ENCODE assay signal across 11 cellular contexts in genomic region chr14:64971452-64971889, GRCh38. TPM values are rescaled to one million over a fixed set of nuclear protein-coding genes. Genes with fewer than 3 reads are reported as not detected.
DNase-seq lines count a peak whose midpoint lies in the region; ATAC-seq and TF ChIP-seq lines count a peak whose summit lies in the region.
"Had no signal": no experiment of that assay in that cellular context is flagged by ENCODE, and none has a peak within 500 bp of the region (broad histone marks: within the 10 kb centered on the region; RNA-seq: fewer than 3 reads in every experiment).

No MANE protein-coding gene starts in this region.

- no peaks in the 10 kb centered on the region for H3K27me3 ChIP-seq in heart left ventricle
- peaks cover 9% of the 10 kb centered on the region for H3K27me3 ChIP-seq in mucosa of stomach (ENCODE audit: control insufficient read depth, insufficient read depth, low read length)

- H3K4me1 ChIP-seq in heart left ventricle (peaks cover 0 to 22% (median 9%) of the 10 kb centered on the region in 12 donors), mucosa of stomach (ENCODE audit: control insufficient read depth, insufficient read depth, low read length) (peaks cover 29% of the 10 kb centered on the region)

- H3K4me3 ChIP-seq in heart left ventricle (peak overlapping the region; percentile 60 to 89 (median 75)), mucosa of stomach (ENCODE audit: low read length) (peak overlapping the region; percentile 46)

- WGBS in heart left ventricle, 4 donors, result 7 to 22% (median 13%) methylated on average over 14 to 27 of the region's 27 CpGs

- no peak for DNase-seq in heart left ventricle
- DNase-seq in left cardiac atrium, result no peak
- DNase-seq in caudate nucleus (lab: John Stamatoyannopoulos, UW), result no peak
- DNase-seq in NCI-H2081 (lab: John Stamatoyannopoulos, UW), result no peak
- no peak for DNase-seq in COLO668 (lab: John Stamatoyannopoulos, UW; ENCODE audit: unreplicated experiment)
- DNase-seq: GF-D8, NCI-H446 treated with DMSO at 0.1 percent for 48 hours had no signal

- H3K9ac ChIP-seq in mucosa of stomach (ENCODE audit: low read length), result peak overlapping the region; percentile 72

- peak in 2 of 4 donors; percentile 4 to 13 for ATAC-seq in heart left ventricle
- ATAC-seq in left cardiac atrium, result no peak
- no peak for ATAC-seq in GM18858 (IDR thresholded peaks at IDR 0.05; ENCODE audit: unreplicated experiment)
- ATAC-seq in HG03520 (IDR thresholded peaks at IDR 0.05; ENCODE audit: unreplicated experiment), result no peak

- H3K36me3 ChIP-seq in heart left ventricle, result no peaks in the 10 kb centered on the region
- H3K36me3 ChIP-seq in mucosa of stomach (ENCODE audit: control insufficient read depth, insufficient read depth, low read length), result no peaks in the 10 kb centered on the region

- H3K9me3 ChIP-seq in heart left ventricle (no peaks in the 10 kb centered on the region), mucosa of stomach (ENCODE audit: control insufficient read depth, low read length) (no peaks in the 10 kb centered on the region)

- intact Hi-C loops in heart left ventricle (cut with DNase I), result loop anchor here in 1 of 10 donors (10.0 kb wide), 1 partner anchor 167 kb away; no protein-coding TSS in a partner anchor
- intact Hi-C loops in left cardiac atrium (cut with DNase I), result loop anchor here in 1 of 2 donors (10.0 kb wide), 1 partner anchor 57 kb away; the partner anchor contains the start of gene CHURC1

- no peak for TF ChIP-seq POLR2A in heart left ventricle (IDR thresholded peaks at IDR 0.05)

- peak overlapping the region in 3 of 12 donors; percentile 8 to 39 (median 28) for H3K27ac ChIP-seq in heart left ventricle
- peak overlapping the region; percentile 44 for H3K27ac ChIP-seq in caudate nucleus (ENCODE audit: low read depth, low read length)

- no peak for TF ChIP-seq CTCF in heart left ventricle (IDR thresholded peaks at IDR 0.05)

RNA-seq across cellular contexts. Expression of gene RAB15, which starts 0.7 kb away (rescaled TPM):
- 10 to 100 TPM; 15.2 to 70.4 (median 22.5) TPM for total RNA-seq in heart left ventricle
- 10 to 100 TPM; 12.0 to 53.6 TPM for polyA plus RNA-seq in heart left ventricle
- total RNA-seq in left cardiac atrium, result 10 to 100 TPM; 12.9 to 51.4 TPM

RNA-seq across cellular contexts. Expression of gene FNTB, which starts 15.2 kb away (rescaled TPM):
- total RNA-seq in heart left ventricle, result 10 to 100 TPM; 13.0 to 20.8 (median 16.7) TPM
- 10 to 100 TPM; 10.5 to 22.5 TPM for polyA plus RNA-seq in heart left ventricle
- 10 to 100 TPM; 13.1 to 15.9 TPM for total RNA-seq in left cardiac atrium

RNA-seq across cellular contexts. Expression of gene GPX2, which starts 28.9 kb away (rescaled TPM):
- total RNA-seq in heart left ventricle (not detected), left cardiac atrium (not detected)
- polyA plus RNA-seq in heart left ventricle, result under 1 TPM in 1 of 2 donors, not detected in 1; 0.26 TPM
- total RNA-seq: pulmonary artery endothelial cell had no signal

RNA-seq across cellular contexts. Expression of gene CHURC1, which starts 57.2 kb away (rescaled TPM):
- total RNA-seq in heart left ventricle, result 100 to 1,000 TPM in 1 of 9 donors, 10 to 100 TPM in 8; 57.2 to 106 (median 77.3) TPM
- 10 to 100 TPM; 51.0 to 53.5 TPM for polyA plus RNA-seq in heart left ventricle
- total RNA-seq in left cardiac atrium, result 10 to 100 TPM; 89.1 to 97.4 TPM
